Comparison of ENCODE assay signal across 8 cellular contexts in the genomic region with DNA sequence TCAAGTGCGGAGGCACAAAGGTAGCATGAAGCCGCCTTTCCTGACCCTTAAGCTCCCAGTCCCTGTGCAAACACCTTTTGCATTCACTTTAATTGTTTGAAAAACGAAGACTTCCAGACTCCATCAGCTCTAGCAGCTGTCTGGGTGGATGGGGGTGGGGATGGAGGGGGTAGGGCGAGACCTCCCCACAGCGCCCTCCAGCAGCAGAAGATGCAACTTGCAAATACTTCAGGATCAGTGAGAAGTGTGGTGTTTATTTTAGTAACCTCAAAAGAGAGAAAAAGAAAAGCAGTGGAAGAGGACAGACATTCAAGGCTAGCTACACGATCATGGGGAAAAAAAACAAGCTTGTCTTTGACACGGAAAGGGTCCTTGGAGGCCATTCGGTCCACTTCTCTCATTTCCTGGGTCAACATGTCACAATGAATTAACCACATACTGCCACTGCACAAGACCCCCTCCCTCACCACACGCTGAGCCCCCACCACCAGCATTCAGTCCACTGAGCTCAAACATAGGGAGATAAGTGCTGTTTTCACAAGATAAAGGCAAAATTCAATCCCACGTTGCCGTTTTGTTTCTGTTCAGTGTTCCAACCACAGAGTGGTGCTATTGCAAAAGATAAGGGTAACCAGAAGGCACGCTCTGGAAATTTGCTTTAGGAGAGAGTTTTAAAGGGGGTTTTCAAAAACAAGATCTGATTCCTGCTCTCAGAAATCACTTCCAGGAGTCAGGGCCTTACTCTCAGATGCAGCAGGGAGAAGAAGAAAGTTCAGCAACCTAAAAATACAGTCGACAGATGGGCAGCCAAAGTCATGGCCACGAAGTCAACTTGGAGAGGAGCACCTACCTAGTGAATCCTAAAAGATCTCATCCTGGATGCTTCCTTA.
DNase-seq lines count a peak whose midpoint lies in the region; ATAC-seq and TF ChIP-seq lines count a peak whose summit lies in the region.

No MANE protein-coding gene starts in this region.

- H3K4me3 Mint-ChIP-seq in nephron: peak overlapping the region; percentile 41 to 71 (median 67)
- H3K4me3 Mint-ChIP-seq in stimulated activated naive CD8-positive, alpha-beta T cell treated with anti-CD3 and anti-CD28 coated beads, Interleukin-15, amount 100 ng/mL, for 72 hours: no peak overlapping the region

- H3K4me1 Mint-ChIP-seq in nephron: peaks cover 39% of the 10 kb centered on the region
- peaks cover 23% of the 10 kb centered on the region for H3K4me1 Mint-ChIP-seq in stimulated activated naive CD8-positive, alpha-beta T cell treated with anti-CD3 and anti-CD28 coated beads, Interleukin-15, amount 100 ng/mL, for 72 hours

- peak; percentile 59 to 70 (median 68) for TF ChIP-seq CTCF in nephron (IDR thresholded peaks at IDR 0.05; ENCODE audit: unreplicated experiment in 3 of 3)

- peak overlapping the region; percentile 1 to 65 (median 44) for H3K27ac Mint-ChIP-seq in nephron
- H3K27ac Mint-ChIP-seq in stimulated activated naive CD8-positive, alpha-beta T cell treated with anti-CD3 and anti-CD28 coated beads, Interleukin-15, amount 100 ng/mL, for 72 hours: no peak overlapping the region

- H3K9me3 Mint-ChIP-seq in nephron: no peaks in the 10 kb centered on the region
- H3K9me3 Mint-ChIP-seq in stimulated activated naive CD8-positive, alpha-beta T cell treated with anti-CD3 and anti-CD28 coated beads, Interleukin-15, amount 100 ng/mL, for 72 hours: no peaks in the 10 kb centered on the region

- peaks cover 72% of the 10 kb centered on the region for H3K27me3 Mint-ChIP-seq in nephron (ENCODE audit: low read depth)
- no peaks in the 10 kb centered on the region for H3K27me3 Mint-ChIP-seq in stimulated activated naive CD8-positive, alpha-beta T cell treated with anti-CD3 and anti-CD28 coated beads, Interleukin-15, amount 100 ng/mL, for 72 hours

- ATAC-seq in stimulated activated naive CD8-positive, alpha-beta T cell treated with anti-CD3 and anti-CD28 coated beads, Interleukin-15, amount 100 ng/mL, for 72 hours: no peak

- DNase-seq in DMS79 treated with DMSO at 0.1 percent for 48 hours (lab: John Stamatoyannopoulos, UW): peak; percentile 69
- peak; percentile 78 for DNase-seq in NCI-H1105 treated with DMSO at 0.1 percent for 48 hours (lab: John Stamatoyannopoulos, UW)
- DNase-seq in dedifferentiated amniotic fluid mesenchymal stem cell (ENCODE audit: extremely low spot score): peak; percentile 57
- no peak for DNase-seq in NCI-H187 treated with DMSO at 0.1 percent for 48 hours (lab: John Stamatoyannopoulos, UW)
- DNase-seq in stimulated activated naive CD8-positive, alpha-beta T cell treated with anti-CD3 and anti-CD28 coated beads, Interleukin-15, amount 100 ng/mL, for 72 hours: no peak
- no peak for DNase-seq in middle frontal gyrus (ENCODE audit: extremely low spot score, low spot score)
- DNase-seq in OCI-M2 (lab: John Stamatoyannopoulos, UW; ENCODE audit: unreplicated experiment): no peak

- no peaks in the 10 kb centered on the region for H3K36me3 Mint-ChIP-seq in nephron (ENCODE audit: low read depth)

Comparison
In these comparisons a context has a peak if more than half of its experiments do, and no peak if none do; other contexts are left out.
1. DNase-seq: peak in DMS79 treated with DMSO at 0.1 percent for 48 hours (single experiment), NCI-H1105 treated with DMSO at 0.1 percent for 48 hours (single experiment) and dedifferentiated amniotic fluid mesenchymal stem cell (single experiment); none in NCI-H187 treated with DMSO at 0.1 percent for 48 hours (single experiment), stimulated activated naive CD8-positive, alpha-beta T cell treated with anti-CD3 and anti-CD28 coated beads, Interleukin-15, amount 100 ng/mL, for 72 hours (0 of 2), middle frontal gyrus (single experiment) and OCI-M2 (single experiment).
2. H3K27ac Mint-ChIP-seq: peak in nephron (3 of 3); none in stimulated activated naive CD8-positive, alpha-beta T cell treated with anti-CD3 and anti-CD28 coated beads, Interleukin-15, amount 100 ng/mL, for 72 hours (0 of 2).
3. H3K4me3 Mint-ChIP-seq: peak in nephron (3 of 3); none in stimulated activated naive CD8-positive, alpha-beta T cell treated with anti-CD3 and anti-CD28 coated beads, Interleukin-15, amount 100 ng/mL, for 72 hours (0 of 2).